ENCODE assay signal across 32 cellular contexts in genomic region chr14:48096869-48097268, GRCh38.
"Had no signal": no experiment of that assay in that cellular context is flagged by ENCODE, and none has a peak within 500 bp of the region (broad histone marks: within the 10 kb centered on the region; RNA-seq: fewer than 3 reads in every experiment).

No MANE protein-coding gene starts in this region.

- H3K4me1 ChIP-seq: SJCRH30 had no signal

- ATAC-seq: activated CD8-positive, alpha-beta memory T cell treated with anti-CD3 and anti-CD28 coated beads, Interleukin-2, amount 10 ng/mL, durations not matched to agents 7 days and 5 days; activated naive CD8-positive, alpha-beta T cell treated with anti-CD3 and anti-CD28 coated beads, Interleukin-2, amount 50 U/mL, for 24 hours; K562; Panc1; T-cell; T-helper 17 cell had no signal

- H3K9me3 ChIP-seq: SJCRH30 had no signal

- DNase-seq: activated B cell treated with CpG ODN at 0.5 μM for 24 hours; activated CD4-positive, alpha-beta memory T cell treated with anti-CD3 and anti-CD28 coated beads, Interleukin-2, amount 10 ng/mL, durations not matched to agents 7 days and 5 days; activated CD4-positive, alpha-beta T cell treated with anti-CD3 and anti-CD28 coated beads for 48 hours; activated CD4-positive, CD25-positive, alpha-beta regulatory T cell treated with anti-CD3 and anti-CD28 coated beads, Interleukin-2, amount 50 U/mL, for 72 hours; activated CD8-positive, alpha-beta memory T cell treated with anti-CD3 and anti-CD28 coated beads for 24 hours; activated CD8-positive, alpha-beta memory T cell treated with anti-CD3 and anti-CD28 coated beads, Interleukin-2, amount 10 ng/mL, durations not matched to agents 7 days and 5 days; activated CD8-positive, alpha-beta memory T cell treated with anti-CD3 and anti-CD28 coated beads, Interleukin-2, amount 50 U/mL, for 48 hours; activated effector memory CD4-positive, alpha-beta T cell treated with Interleukin-2 at 50 U/mL for 16 hours; activated naive CD4-positive, alpha-beta T cell treated with anti-CD3 and anti-CD28 coated beads, Interleukin-2, amount 10 ng/mL, durations not matched to agents 7 days and 5 days; activated naive CD8-positive, alpha-beta T cell treated with anti-CD3 and anti-CD28 coated beads, Interleukin-2, amount 50 U/mL, for 24 hours; activated T-cell treated with anti-CD3 and anti-CD28 coated beads, Interleukin-2, amount 50 U/mL, for 48 hours; aorta; brain microvascular endothelial cell; central memory CD4-positive, alpha-beta T cell; NCI-H1048; NCI-H1105 treated with DMSO at 0.1 percent for 48 hours; NCI-H1436; NCI-H1694; NCI-H2029; NCI-H345; NCI-H524 treated with DMSO at 0.1 percent for 48 hours; NCI-H748 treated with DMSO at 0.1 percent for 48 hours; NK-92 treated with Interleukin-12 subunit alpha and Interleukin-12 subunit beta, amount 100 ng/mL, for 24 hours; OCI-M1; SHP77; SJCRH30; T-cell; T-helper 17 cell had no signal

- H3K4me3 ChIP-seq: K562, SJCRH30, SK-N-MC had no signal

- H3K27ac ChIP-seq: brain microvascular endothelial cell, SJCRH30, SK-N-MC, VCaP had no signal

- H3K36me3 ChIP-seq: brain microvascular endothelial cell, SJCRH30 had no signal

- H3K27me3 ChIP-seq: brain microvascular endothelial cell, SJCRH30 had no signal
